21 cellular contexts compared by ENCODE assay signal in the genomic region with DNA sequence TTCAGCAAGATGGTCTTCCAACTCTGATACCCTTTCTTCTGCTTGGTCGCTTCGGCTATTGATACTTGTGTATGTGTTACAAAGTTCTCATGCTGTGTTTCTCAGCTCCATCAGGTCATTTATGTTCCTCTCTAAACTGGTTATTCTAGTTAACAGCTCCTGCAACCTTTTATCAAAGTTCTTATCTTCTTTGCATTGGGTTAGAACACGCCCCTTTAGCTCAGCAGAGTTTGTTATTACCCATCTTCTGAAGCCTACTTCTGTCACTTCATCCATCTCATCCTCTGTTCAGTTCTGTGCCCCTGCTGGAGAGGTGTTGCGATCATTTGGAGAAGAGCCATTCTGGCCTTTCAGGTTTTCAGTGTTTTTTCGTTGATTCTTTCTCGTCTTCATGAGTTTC. TPM values are rescaled to one million over a fixed set of nuclear protein-coding genes. Genes with fewer than 3 reads are reported as not detected.
DNase-seq lines count a peak whose midpoint lies in the region; ATAC-seq and TF ChIP-seq lines count a peak whose summit lies in the region.
"Had no signal": no experiment of that assay in that cellular context is flagged by ENCODE, and none has a peak within 500 bp of the region (broad histone marks: within the 10 kb centered on the region; RNA-seq: fewer than 3 reads in every experiment).

No MANE protein-coding gene starts in this region.

- peaks cover 0 to 16% (median 10%) of the 10 kb centered on the region in 4 donors for H3K4me1 ChIP-seq in tibial nerve
- H3K4me1 ChIP-seq: A549 had no signal

- TF ChIP-seq EP300 in tibial nerve (IDR thresholded peaks at IDR 0.05), result no peak

- H3K36me3 ChIP-seq in tibial nerve, result no peaks in the 10 kb centered on the region

- no peak overlapping the region for H3K4me3 ChIP-seq in tibial nerve
- H3K4me3 ChIP-seq: A549, GM23338 had no signal

- H3K27me3 ChIP-seq in tibial nerve, result no peaks in the 10 kb centered on the region
- H3K27me3 ChIP-seq in CD4-positive, alpha-beta T cell (ENCODE audit: control insufficient read depth, insufficient read depth, low read length), result no peaks in the 10 kb centered on the region

- TF ChIP-seq POLR2A in tibial nerve (IDR thresholded peaks at IDR 0.05), result no peak

- no peaks in the 10 kb centered on the region for H3K27me3 Mint-ChIP-seq in mesothelial cell of epicardium (ENCODE audit: low read depth)
- H3K27me3 Mint-ChIP-seq in CD4-positive, alpha-beta T cell, result peaks cover 20% of the 10 kb centered on the region

- CTCF ChIA-PET in CD4-positive, alpha-beta T cell (lab: Charles Lee), result no interaction called here

- POLR2A ChIA-PET in CD4-positive, alpha-beta T cell (lab: Charles Lee), result no interaction called here

- H3K4me3 Mint-ChIP-seq in mesothelial cell of epicardium, result no peak overlapping the region
- H3K4me3 Mint-ChIP-seq in CD4-positive, alpha-beta T cell, result no peak overlapping the region
- H3K4me3 Mint-ChIP-seq: CD4-positive, alpha-beta memory T cell; GM23338 had no signal

- peak overlapping the region; percentile 65 for H3K27ac Mint-ChIP-seq in mesothelial cell of epicardium
- H3K27ac Mint-ChIP-seq in CD4-positive, alpha-beta T cell, result no peak overlapping the region
- H3K27ac Mint-ChIP-seq: CD4-positive, alpha-beta memory T cell; GM23338 had no signal

- H3K9me3 ChIP-seq in tibial nerve, result no peaks in the 10 kb centered on the region
- no peaks in the 10 kb centered on the region for H3K9me3 ChIP-seq in CD4-positive, alpha-beta T cell (ENCODE audit: control insufficient read depth, low read length)
- H3K9me3 ChIP-seq: A549 had no signal

- TF ChIP-seq CTCF in mesothelial cell of epicardium (IDR thresholded peaks at IDR 0.05; ENCODE audit: unreplicated experiment) (no peak), tibial nerve (IDR thresholded peaks at IDR 0.05) (no peak)
- no peak for TF ChIP-seq CTCF in CD4-positive, alpha-beta T cell (IDR thresholded peaks at IDR 0.05)

- peaks cover 3% of the 10 kb centered on the region for H3K9me3 Mint-ChIP-seq in mesothelial cell of epicardium
- H3K9me3 Mint-ChIP-seq in CD4-positive, alpha-beta T cell, result no peaks in the 10 kb centered on the region
- H3K9me3 Mint-ChIP-seq: GM23338 had no signal

- DNase-seq in DMS 273 (lab: John Stamatoyannopoulos, UW; ENCODE audit: unreplicated experiment), result peak; percentile 9
- no peak for DNase-seq in DMS 273 treated with DMSO at 0.1 percent for 48 hours (lab: John Stamatoyannopoulos, UW)
- DNase-seq in mesothelial cell of epicardium (ENCODE audit: low spot score in 2 of 2, unreplicated experiment in 2 of 2), result no peak
- DNase-seq in tibial nerve (ENCODE audit: low spot score in 2 of 2), result no peak
- DNase-seq in CD4-positive, alpha-beta T cell, result no peak
- DNase-seq in NCI-H2171 (lab: John Stamatoyannopoulos, UW), result no peak
- no peak for DNase-seq in amniotic stem cell (lab: John Stamatoyannopoulos, UW)
- DNase-seq: AML-193; Calu3; CD4-positive, alpha-beta memory T cell; DMS153; DMS79; GDM1; HCEC 1CT had no signal

- H3K27ac ChIP-seq in tibial nerve, result peak overlapping the region; percentile 49 to 90 (median 74)
- no peak overlapping the region for H3K27ac ChIP-seq in CD4-positive, alpha-beta T cell (ENCODE audit: low read depth, low read length)
- H3K27ac ChIP-seq: 22Rv1, A549, C4-2B, HL-60 had no signal

- no peak for ATAC-seq in CD4-positive, alpha-beta T cell (ENCODE audit: poor library complexity)
- ATAC-seq: GM23338 had no signal

- intact Hi-C loops in CD4-positive, alpha-beta T cell (cut with DNase I, micrococcal nuclease), result no loop called here

- WGBS in tibial nerve, 2 donors, result 79 to 81% methylated on average over 6 of the region's 6 CpGs

- H3K4me1 Mint-ChIP-seq in mesothelial cell of epicardium, result peaks cover 42% of the 10 kb centered on the region
- H3K4me1 Mint-ChIP-seq in CD4-positive, alpha-beta T cell (ENCODE audit: low read depth), result no peaks in the 10 kb centered on the region
- H3K4me1 Mint-ChIP-seq: CD4-positive, alpha-beta memory T cell; GM23338 had no signal

- H3K36me3 Mint-ChIP-seq in mesothelial cell of epicardium, result no peaks in the 10 kb centered on the region
- H3K36me3 Mint-ChIP-seq in CD4-positive, alpha-beta T cell (ENCODE audit: low read depth), result no peaks in the 10 kb centered on the region
- H3K36me3 Mint-ChIP-seq: CD4-positive, alpha-beta memory T cell had no signal

RNA-seq across cellular contexts. Expression of a gene that starts 18.7 kb away (rescaled TPM):
- total RNA-seq in mesothelial cell of epicardium (not detected in 3 replicates), tibial nerve (not detected)
- not detected for total RNA-seq in CD4-positive, alpha-beta T cell
- total RNA-seq: Calu3; CD4-positive, alpha-beta memory T cell; Daoy; GM23338; HT1080 had no signal

RNA-seq across cellular contexts. Expression of a gene that starts 24.9 kb away (rescaled TPM):
- total RNA-seq in mesothelial cell of epicardium (22.6 to 26.6 TPM (median 23.8 TPM) in 3 replicates), tibial nerve (10 to 100 TPM; 28.8 to 47.3 (median 35.1) TPM)
- 10 to 100 TPM; 37.4 to 42.9 TPM for total RNA-seq in CD4-positive, alpha-beta T cell

RNA-seq across cellular contexts. Expression of a gene that starts 59.9 kb away (rescaled TPM):
- total RNA-seq in mesothelial cell of epicardium (31.3 to 32.7 TPM (median 32.6 TPM) in 3 replicates), tibial nerve (100 to 1,000 TPM; 156 to 223 (median 175) TPM)
- total RNA-seq in CD4-positive, alpha-beta T cell, result 10 to 100 TPM; 88.7 to 90.4 TPM
